8 cellular contexts compared by ENCODE assay signal in the genomic region with DNA sequence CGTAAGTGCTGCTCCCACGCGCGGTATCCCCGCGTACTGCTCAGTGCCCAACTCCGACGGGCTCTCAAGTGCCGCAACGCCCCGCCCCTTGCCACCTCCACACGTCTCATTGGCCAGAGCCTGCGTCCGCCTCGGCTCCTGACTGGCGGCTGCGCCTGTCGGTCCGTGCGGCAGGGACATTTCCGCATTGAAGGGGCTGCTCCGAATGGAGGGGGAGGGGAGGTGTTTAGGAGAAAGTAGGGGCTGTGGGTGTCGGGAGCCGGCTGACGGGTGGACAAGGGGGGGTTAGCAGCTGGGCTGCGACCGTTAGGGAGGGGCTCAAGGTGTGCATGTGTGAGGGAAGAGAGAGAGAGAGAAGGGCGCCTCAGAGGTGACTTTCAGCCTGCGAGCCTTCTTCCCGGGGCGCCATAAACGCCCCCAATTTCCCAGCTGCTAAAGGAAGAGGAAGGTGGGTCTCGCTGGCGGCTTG. TPM values are rescaled to one million over a fixed set of nuclear protein-coding genes. Genes with fewer than 3 reads are reported as not detected.
A peak's percentile ranks its signal among the peaks of the same experiment; 100 is the strongest.
DNase-seq lines count a peak whose midpoint lies in the region; ATAC-seq and TF ChIP-seq lines count a peak whose summit lies in the region.

No MANE protein-coding gene starts in this region.

- H3K4me3 Mint-ChIP-seq in activated T-helper 17 cell treated with anti-CD3 and anti-CD28 coated beads, Interleukin-2, amount 50 U/mL, for 72 hours = peak overlapping the region; percentile 99
- peak overlapping the region; percentile 97 to 100 (median 99) for H3K4me3 Mint-ChIP-seq in naive thymus-derived CD4-positive, alpha-beta T cell
- peak overlapping the region; percentile 90 for H3K4me3 Mint-ChIP-seq in stimulated activated memory B cell treated with anti-CD40 and anti-IgM and Interleukin-4, amounts not matched to agents 10 μg/mL and 1 μg/mL and 100 μg/mL, for 72 hours

- H3K9me3 Mint-ChIP-seq in activated T-helper 17 cell treated with anti-CD3 and anti-CD28 coated beads, Interleukin-2, amount 50 U/mL, for 72 hours = no peaks in the 10 kb centered on the region
- H3K9me3 Mint-ChIP-seq in naive thymus-derived CD4-positive, alpha-beta T cell = no peaks in the 10 kb centered on the region
- no peaks in the 10 kb centered on the region for H3K9me3 Mint-ChIP-seq in stimulated activated memory B cell treated with anti-CD40 and anti-IgM and Interleukin-4, amounts not matched to agents 10 μg/mL and 1 μg/mL and 100 μg/mL, for 72 hours

- H3K27ac Mint-ChIP-seq in activated T-helper 17 cell treated with anti-CD3 and anti-CD28 coated beads, Interleukin-2, amount 50 U/mL, for 72 hours = peak overlapping the region; percentile 94
- H3K27ac Mint-ChIP-seq in naive thymus-derived CD4-positive, alpha-beta T cell = peak overlapping the region; percentile 95 to 99 (median 97)
- H3K27ac Mint-ChIP-seq in stimulated activated memory B cell treated with anti-CD40 and anti-IgM and Interleukin-4, amounts not matched to agents 10 μg/mL and 1 μg/mL and 100 μg/mL, for 72 hours = peak overlapping the region; percentile 91

- CTCF ChIA-PET in naive thymus-derived CD4-positive, alpha-beta T cell (lab: Charles Lee) = interaction anchor here (1.0 to 1.2 kb wide), 2 partner anchors 17 kb away, joined by 3 to 4 read pairs; no protein-coding TSS in a partner anchor

- intact Hi-C loops in naive thymus-derived CD4-positive, alpha-beta T cell (cut with micrococcal nuclease) = loop anchor here (1.0 to 10.0 kb wide), 22 partner anchors 15 to 1954 kb away; a partner anchor contains a TSS

- peak overlapping the region; percentile 94 for H3K9ac ChIP-seq in fibroblast of lung (ENCODE audit: insufficient read depth, low read length)

- H3K79me2 ChIP-seq in fibroblast of lung (ENCODE audit: control insufficient read depth, insufficient read depth, low read length) = peaks cover 38% of the 10 kb centered on the region

- DNase-seq in EH (ENCODE audit: low read depth) = peak; percentile 97
- peak; percentile 89 for DNase-seq in GOT3 (lab: John Stamatoyannopoulos, UW)
- DNase-seq in LHCN-M2 (ENCODE audit: low read depth) = peak; percentile 97
- peak; percentile 98 for DNase-seq in RPMI7951 (ENCODE audit: low read depth)
- DNase-seq in fibroblast of lung (ENCODE audit: low read depth in 2 of 2) = peak; percentile 97 to 98
- peak; percentile 94 to 98 (median 97) for DNase-seq in naive thymus-derived CD4-positive, alpha-beta T cell

- no peaks in the 10 kb centered on the region for H3K27me3 Mint-ChIP-seq in activated T-helper 17 cell treated with anti-CD3 and anti-CD28 coated beads, Interleukin-2, amount 50 U/mL, for 72 hours
- peaks cover 0 to 14% (median 0%) of the 10 kb centered on the region in 5 donors for H3K27me3 Mint-ChIP-seq in naive thymus-derived CD4-positive, alpha-beta T cell
- H3K27me3 Mint-ChIP-seq in stimulated activated memory B cell treated with anti-CD40 and anti-IgM and Interleukin-4, amounts not matched to agents 10 μg/mL and 1 μg/mL and 100 μg/mL, for 72 hours = no peaks in the 10 kb centered on the region

- peak in 1 of 2 donors; percentile 20 for TF ChIP-seq CTCF in fibroblast of lung (conservative IDR thresholded peaks at IDR 0.05 in 1 of 2, IDR thresholded peaks at IDR 0.05 in 1 of 2; ENCODE audit: low read depth in 1 of 2, low read length in 2 of 2)

- POLR2A ChIA-PET in naive thymus-derived CD4-positive, alpha-beta T cell (lab: Charles Lee) = interaction anchor here (0.9 to 8.3 kb wide), 7 partner anchors 9 to 252 kb away, joined by 3 to 120 read pairs (median 3); a partner anchor contains a TSS

- peaks cover 16% of the 10 kb centered on the region for H3K4me1 Mint-ChIP-seq in activated T-helper 17 cell treated with anti-CD3 and anti-CD28 coated beads, Interleukin-2, amount 50 U/mL, for 72 hours
- peaks cover 23 to 53% (median 48%) of the 10 kb centered on the region in 7 donors for H3K4me1 Mint-ChIP-seq in naive thymus-derived CD4-positive, alpha-beta T cell
- peaks cover 36% of the 10 kb centered on the region for H3K4me1 Mint-ChIP-seq in stimulated activated memory B cell treated with anti-CD40 and anti-IgM and Interleukin-4, amounts not matched to agents 10 μg/mL and 1 μg/mL and 100 μg/mL, for 72 hours

- H3K9me3 ChIP-seq in fibroblast of lung (ENCODE audit: control insufficient read depth, insufficient read depth, low read depth, low read length) = no peaks in the 10 kb centered on the region
- H3K9me3 ChIP-seq in naive thymus-derived CD4-positive, alpha-beta T cell (ENCODE audit: control insufficient read depth in 2 of 3, low read length in 3 of 3) = no peaks in the 10 kb centered on the region

- H3K27me3 ChIP-seq in fibroblast of lung (ENCODE audit: control insufficient read depth, insufficient read depth, low read length) = no peaks in the 10 kb centered on the region
- no peaks in the 10 kb centered on the region for H3K27me3 ChIP-seq in naive thymus-derived CD4-positive, alpha-beta T cell (ENCODE audit: control insufficient read depth in 2 of 2, insufficient read depth in 2 of 2, low read length in 2 of 2)

- H4K20me1 ChIP-seq in fibroblast of lung (ENCODE audit: control insufficient read depth, extremely low read depth, insufficient read depth, low read length) = no peaks in the 10 kb centered on the region

- peaks cover 48% of the 10 kb centered on the region for H3K36me3 Mint-ChIP-seq in activated T-helper 17 cell treated with anti-CD3 and anti-CD28 coated beads, Interleukin-2, amount 50 U/mL, for 72 hours (ENCODE audit: low read depth)
- peaks cover 0 to 23% (median 4%) of the 10 kb centered on the region in 5 donors for H3K36me3 Mint-ChIP-seq in naive thymus-derived CD4-positive, alpha-beta T cell
- H3K36me3 Mint-ChIP-seq in stimulated activated memory B cell treated with anti-CD40 and anti-IgM and Interleukin-4, amounts not matched to agents 10 μg/mL and 1 μg/mL and 100 μg/mL, for 72 hours = peaks cover 4% of the 10 kb centered on the region

- H3K27ac ChIP-seq in fibroblast of lung (ENCODE audit: insufficient read depth, low read length) = peak overlapping the region; percentile 97
- H3K27ac ChIP-seq in naive thymus-derived CD4-positive, alpha-beta T cell (ENCODE audit: low read depth, low read length) = peak overlapping the region; percentile 90

- no peaks in the 10 kb centered on the region for H3K4me1 ChIP-seq in fibroblast of lung (ENCODE audit: control insufficient read depth, extremely low read depth, insufficient read depth, low read length)
- H3K4me1 ChIP-seq in naive thymus-derived CD4-positive, alpha-beta T cell (ENCODE audit: control insufficient read depth in 2 of 2, insufficient read depth in 2 of 2, low read length in 2 of 2) = peaks cover 5 to 24% of the 10 kb centered on the region in 2 donors

- ATAC-seq in activated T-helper 17 cell treated with anti-CD3 and anti-CD28 coated beads, Interleukin-2, amount 50 U/mL, for 72 hours (replicated peaks) = peak; percentile 95
- peak; percentile 93 for ATAC-seq in naive thymus-derived CD4-positive, alpha-beta T cell
- ATAC-seq in stimulated activated memory B cell treated with anti-CD40 and anti-IgM and Interleukin-4, amounts not matched to agents 10 μg/mL and 1 μg/mL and 100 μg/mL, for 72 hours = peak; percentile 98

- peak overlapping the region; percentile 70 to 95 (median 93) for H3K4me3 ChIP-seq in fibroblast of lung (replicated peaks in 1 of 4; ENCODE audit: control extremely low read depth in 1 of 4, insufficient read depth in 1 of 4, low read depth in 3 of 4, low read length in 4 of 4)
- peak overlapping the region; percentile 82 for H3K4me3 ChIP-seq in naive thymus-derived CD4-positive, alpha-beta T cell (ENCODE audit: low read length)

- no peaks in the 10 kb centered on the region for H3K36me3 ChIP-seq in fibroblast of lung (ENCODE audit: control insufficient read depth, insufficient read depth, low read length)
- peaks cover 0 to 12% (median 0%) of the 10 kb centered on the region in 3 experiments for H3K36me3 ChIP-seq in naive thymus-derived CD4-positive, alpha-beta T cell (ENCODE audit: control insufficient read depth in 2 of 3, insufficient read depth in 3 of 3, low read length in 3 of 3)

- H3K4me2 ChIP-seq in fibroblast of lung (ENCODE audit: extremely low read depth, insufficient read depth, low read length) = peak overlapping the region; percentile 62

- peak overlapping the region; percentile 36 for H2AFZ ChIP-seq in fibroblast of lung (ENCODE audit: low read length)

RNA-seq across cellular contexts. Expression of a gene that starts 0.9 kb away (rescaled TPM):
- 216 and 261 TPM in 2 replicates for total RNA-seq in LHCN-M2 (2014; rRNA removed)
- polyA plus RNA-seq in LHCN-M2 (2012) = 170 TPM
- total RNA-seq in RPMI7951 (2014; rRNA removed; shearing (Covaris generic)) = 243 and 267 TPM in 2 replicates
- total RNA-seq in activated T-helper 17 cell treated with anti-CD3 and anti-CD28 coated beads, Interleukin-2, amount 50 U/mL, for 72 hours = 100 to 1,000 TPM; 111 to 114 TPM
- total RNA-seq in fibroblast of lung = 77.8 and 81.2 TPM in 2 replicates
- 120 and 180 TPM in 2 replicates for polyA plus RNA-seq in fibroblast of lung
- polyA plus RNA-seq in fibroblast of lung (2012) = 111 and 148 TPM in 2 replicates
- 0.94 and 3.5 TPM in 2 replicates for polyA minus RNA-seq in fibroblast of lung (ENCODE audit: low replicate concordance)
- 100 to 1,000 TPM in 2 of 5 experiments, 10 to 100 TPM in 3; 69.5 to 134 (median 92.4) TPM for total RNA-seq in naive thymus-derived CD4-positive, alpha-beta T cell
- polyA plus RNA-seq in naive thymus-derived CD4-positive, alpha-beta T cell = 100 to 1,000 TPM; 128 to 135 TPM

Comparison
In these comparisons a context has a peak if more than half of its experiments do, and no peak if none do; other contexts are left out.
1. Peak in every context shown above with its lines: DNase-seq, ATAC-seq, H3K4me3 ChIP-seq and H3K27ac ChIP-seq.